Comparison of ENCODE assay signal across 8 cellular contexts in the genomic region with DNA sequence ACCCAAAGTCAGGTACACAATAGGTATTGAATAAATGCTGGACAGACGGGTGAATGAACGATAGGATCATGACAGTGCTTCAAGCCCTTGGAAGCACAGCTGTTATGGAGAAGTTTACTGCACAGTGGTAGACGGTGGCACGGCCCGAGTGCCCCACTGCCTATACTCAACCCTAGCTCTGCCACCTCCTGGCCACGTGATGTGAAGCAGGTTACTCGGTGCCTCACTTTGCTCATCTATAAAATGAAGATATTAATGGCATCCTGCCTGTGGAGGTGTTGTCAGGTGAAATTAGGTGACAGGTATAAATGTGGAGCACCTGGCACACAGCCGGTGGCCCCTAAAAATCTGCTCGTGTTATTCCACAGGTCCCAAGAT. TPM values are rescaled to one million over a fixed set of nuclear protein-coding genes. Genes with fewer than 3 reads are reported as not detected.
DNase-seq lines count a peak whose midpoint lies in the region; ATAC-seq and TF ChIP-seq lines count a peak whose summit lies in the region.

No MANE protein-coding gene starts in this region.

- H3K9me2 ChIP-seq in HCT116 (ENCODE audit: insufficient read depth) = no peaks in the 10 kb centered on the region

- H3K27me3 ChIP-seq in HCT116 (ENCODE audit: insufficient read depth, low read length) (no peaks in the 10 kb centered on the region), left ventricle myocardium inferior (ENCODE audit: low read depth) (no peaks in the 10 kb centered on the region)

- H3K27ac ChIP-seq in HCT116 (ENCODE audit: low read depth, low read length) (no peak overlapping the region), left ventricle myocardium inferior (replicated peaks) (peak overlapping the region; percentile 89)

- H3K9me3 ChIP-seq in HCT116 (ENCODE audit: control insufficient read depth in 1 of 2, insufficient read depth in 1 of 2, low read depth in 1 of 2, low read length in 2 of 2) (no peaks in the 10 kb centered on the region), left ventricle myocardium inferior (replicated peaks) (no peaks in the 10 kb centered on the region)

- H3K4me3 ChIP-seq in HCT116 (replicated peaks in 1 of 2; ENCODE audit: low read depth in 1 of 2, low read length in 2 of 2) = no peak overlapping the region
- peak overlapping the region; percentile 67 for H3K4me3 ChIP-seq in left ventricle myocardium inferior

- peak; percentile 90 for TF ChIP-seq RAD21 in HCT116 (IDR thresholded peaks at IDR 0.05; ENCODE audit: low read depth)

- RAD21 ChIA-PET in HCT116 (lab: Charles Lee; ENCODE audit: low non-redundant PET in 1 of 2, low total read pairs in 2 of 2, uncharacterized antibody in 2 of 2, unreplicated experiment in 2 of 2) = interaction anchor here (0.5 to 2.7 kb wide), 3 partner anchors 31 to 58 kb away, joined by 3 to 21 read pairs (median 10); no protein-coding TSS in a partner anchor

- CTCF ChIA-PET in HCT116 (lab: Charles Lee) = interaction anchor here (0.6 to 8.7 kb wide), 7 partner anchors 10 to 162 kb away, joined by 3 to 120 read pairs (median 4); no protein-coding TSS in a partner anchor

- intact Hi-C loops in HCT116 (cut with micrococcal nuclease) = loop anchor here (1.0 kb wide), 1 partner anchor 31 kb away; no protein-coding TSS in a partner anchor
- intact Hi-C loops in left ventricle myocardium inferior (cut with micrococcal nuclease) = no loop called here

- peak overlapping the region; percentile 71 for H2AFZ ChIP-seq in HCT116 (ENCODE audit: low read depth, low read length, poor library complexity, severe bottlenecking)

- ATAC-seq in HCT116 = peak; percentile 98

- BruUV-seq in HCT116 (replicated peaks; lab: Mats Ljungman, UMichigan) = no TSS peak

- H4K20me1 ChIP-seq in HCT116 (ENCODE audit: insufficient read depth) = no peaks in the 10 kb centered on the region

- no peaks in the 10 kb centered on the region for H3K79me2 ChIP-seq in HCT116 (ENCODE audit: insufficient read depth, low read length)

- TF ChIP-seq POLR2A in HCT116 (IDR thresholded peaks at IDR 0.05; ENCODE audit: borderline replicate concordance, extremely low read depth, insufficient read depth, insufficient read length) = no peak

- H3K4me1 ChIP-seq in HCT116 (ENCODE audit: control insufficient read depth in 1 of 2, insufficient read depth in 2 of 2, low read length in 2 of 2) (peaks cover 0 to 16% of the 10 kb centered on the region in 2 experiments; a peak in 2 of 4 replicates), left ventricle myocardium inferior (peaks cover 85% of the 10 kb centered on the region)

- peak; percentile 47 to 87 (median 63) for TF ChIP-seq CTCF in HCT116 (IDR thresholded peaks at IDR 0.05 in 2 of 3, conservative IDR thresholded peaks at IDR 0.05 in 1 of 3; ENCODE audit: borderline replicate concordance in 1 of 3, insufficient read depth in 1 of 3, low read depth in 2 of 3, low read length in 2 of 3)
- peak; percentile 27 for TF ChIP-seq CTCF in left ventricle myocardium inferior (IDR thresholded peaks at IDR 0.05; ENCODE audit: borderline replicate concordance)

- DNase-seq in COLO668 (lab: John Stamatoyannopoulos, UW; ENCODE audit: unreplicated experiment) (peak; percentile 69), HCT116 (ENCODE audit: low read depth, low spot score) (peak; percentile 33), NOMO-1 treated with dmso at 0.1 percent for 144 hours (lab: John Stamatoyannopoulos, UW; ENCODE audit: unreplicated experiment) (peak; percentile 42), activated T-helper 1 cell treated with Interleukin-2 at 50 U/mL for 16 hours (ENCODE audit: low read depth) (peak; percentile 63), left ventricle myocardium inferior (no peak), GOT3 (lab: John Stamatoyannopoulos, UW) (no peak), NCI-H1048 (lab: John Stamatoyannopoulos, UW) (no peak)
- peak; percentile 49 to 57 (median 56) for DNase-seq in stimulated activated CD4-positive, alpha-beta T cell treated with anti-CD3 and anti-CD28 coated beads, TNF-alpha, amount 100 ng/mL, for 1 hour (ENCODE audit: low read depth in 3 of 3, low spot score in 1 of 3)

- H3K9ac ChIP-seq in HCT116 (ENCODE audit: low read length) = no peak overlapping the region

- H3K36me3 ChIP-seq in HCT116 (ENCODE audit: control insufficient read depth in 1 of 2, insufficient read depth in 2 of 2, low read length in 2 of 2) (no peaks in the 10 kb centered on the region), left ventricle myocardium inferior (peaks cover 4% of the 10 kb centered on the region)

- peak overlapping the region; percentile 16; the same call in 1 of the 2 replicates for H3K4me2 ChIP-seq in HCT116 (ENCODE audit: low read length)

- POLR2A ChIA-PET in HCT116 (lab: Charles Lee) = interaction anchor here (1.2 kb wide), 1 partner anchor 31 kb away, joined by 4 read pairs; no protein-coding TSS in a partner anchor

TF ChIP-seq in HCT116, 20 proteins besides CTCF, POLR2A, EP300 and RAD21:
- TF ChIP-seq EZH2 (IDR thresholded peaks at IDR 0.05) = no peak
- no peak for TF ChIP-seq SRF (IDR thresholded peaks at IDR 0.05; ENCODE audit: low read depth)
- TF ChIP-seq, protein P1, sequence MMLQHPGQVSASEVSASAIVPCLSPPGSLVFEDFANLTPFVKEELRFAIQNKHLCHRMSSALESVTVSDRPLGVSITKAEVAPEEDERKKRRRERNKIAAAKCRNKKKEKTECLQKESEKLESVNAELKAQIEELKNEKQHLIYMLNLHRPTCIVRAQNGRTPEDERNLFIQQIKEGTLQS (IDR thresholded peaks at IDR 0.05) = no peak
- no peak for TF ChIP-seq CBX3 (IDR thresholded peaks at IDR 0.05; ENCODE audit: low read depth)
- TF ChIP-seq CEBPB (IDR thresholded peaks at IDR 0.05; ENCODE audit: low read depth) = no peak
- TF ChIP-seq, protein P2, sequence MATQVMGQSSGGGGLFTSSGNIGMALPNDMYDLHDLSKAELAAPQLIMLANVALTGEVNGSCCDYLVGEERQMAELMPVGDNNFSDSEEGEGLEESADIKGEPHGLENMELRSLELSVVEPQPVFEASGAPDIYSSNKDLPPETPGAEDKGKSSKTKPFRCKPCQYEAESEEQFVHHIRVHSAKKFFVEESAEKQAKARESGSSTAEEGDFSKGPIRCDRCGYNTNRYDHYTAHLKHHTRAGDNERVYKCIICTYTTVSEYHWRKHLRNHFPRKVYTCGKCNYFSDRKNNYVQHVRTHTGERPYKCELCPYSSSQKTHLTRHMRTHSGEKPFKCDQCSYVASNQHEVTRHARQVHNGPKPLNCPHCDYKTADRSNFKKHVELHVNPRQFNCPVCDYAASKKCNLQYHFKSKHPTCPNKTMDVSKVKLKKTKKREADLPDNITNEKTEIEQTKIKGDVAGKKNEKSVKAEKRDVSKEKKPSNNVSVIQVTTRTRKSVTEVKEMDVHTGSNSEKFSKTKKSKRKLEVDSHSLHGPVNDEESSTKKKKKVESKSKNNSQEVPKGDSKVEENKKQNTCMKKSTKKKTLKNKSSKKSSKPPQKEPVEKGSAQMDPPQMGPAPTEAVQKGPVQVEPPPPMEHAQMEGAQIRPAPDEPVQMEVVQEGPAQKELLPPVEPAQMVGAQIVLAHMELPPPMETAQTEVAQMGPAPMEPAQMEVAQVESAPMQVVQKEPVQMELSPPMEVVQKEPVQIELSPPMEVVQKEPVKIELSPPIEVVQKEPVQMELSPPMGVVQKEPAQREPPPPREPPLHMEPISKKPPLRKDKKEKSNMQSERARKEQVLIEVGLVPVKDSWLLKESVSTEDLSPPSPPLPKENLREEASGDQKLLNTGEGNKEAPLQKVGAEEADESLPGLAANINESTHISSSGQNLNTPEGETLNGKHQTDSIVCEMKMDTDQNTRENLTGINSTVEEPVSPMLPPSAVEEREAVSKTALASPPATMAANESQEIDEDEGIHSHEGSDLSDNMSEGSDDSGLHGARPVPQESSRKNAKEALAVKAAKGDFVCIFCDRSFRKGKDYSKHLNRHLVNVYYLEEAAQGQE (IDR thresholded peaks at IDR 0.05; ENCODE audit: low read depth) = no peak
- TF ChIP-seq YY1 (IDR thresholded peaks at IDR 0.05; ENCODE audit: extremely low read depth, insufficient replicate concordance, low read depth, low read length) = no peak
- TF ChIP-seq ZFX (IDR thresholded peaks at IDR 0.05) = no peak

RNA-seq across cellular contexts. Expression of a gene that starts 5.8 kb away (rescaled TPM):
- total RNA-seq in HCT116 (2021; ENCODE audit: unreplicated experiment) (not detected), left ventricle myocardium inferior (251 TPM)
- 0.02 and 0.08 TPM in 2 replicates for polyA plus RNA-seq in HCT116 (2012)

RNA-seq across cellular contexts. Expression of a gene that starts 26.5 kb away (rescaled TPM):
- not detected for total RNA-seq in HCT116 (2021; ENCODE audit: unreplicated experiment)
- polyA plus RNA-seq in HCT116 (2012) = not detected in 2 replicates
- total RNA-seq in left ventricle myocardium inferior = 1.2 TPM

RNA-seq across cellular contexts. Expression of a gene that starts 43.4 kb away (rescaled TPM):
- total RNA-seq in HCT116 (2021; ENCODE audit: unreplicated experiment) = not detected
- polyA plus RNA-seq in HCT116 (2012) = not detected in 2 replicates
- total RNA-seq in left ventricle myocardium inferior = not detected

RNA-seq across cellular contexts. Expression of a gene that starts 55.6 kb away (rescaled TPM):
- 6.6 TPM for total RNA-seq in HCT116 (2021; ENCODE audit: unreplicated experiment)
- 4.5 and 5.3 TPM in 2 replicates for polyA plus RNA-seq in HCT116 (2012)
- 0.27 TPM for total RNA-seq in left ventricle myocardium inferior

Comparison
In these comparisons a context has a peak if more than half of its experiments do, and no peak if none do; other contexts are left out.
1. DNase-seq: peak in COLO668 (single experiment), HCT116 (single experiment), NOMO-1 treated with dmso at 0.1 percent for 144 hours (single experiment), activated T-helper 1 cell treated with Interleukin-2 at 50 U/mL for 16 hours (single experiment) and stimulated activated CD4-positive, alpha-beta T cell treated with anti-CD3 and anti-CD28 coated beads, TNF-alpha, amount 100 ng/mL, for 1 hour (3 of 3); none in left ventricle myocardium inferior (single experiment), GOT3 (single experiment) and NCI-H1048 (single experiment).
2. RNA of a gene that starts 5.8 kb away (total RNA-seq): 251 TPM in left ventricle myocardium inferior (single experiment); not detected in HCT116 (single experiment); every median in the first group is over 100 times any median in the second.